ENCODE assay signal across 1 cellular context in genomic region chr1:145711213-145711651, GRCh38.
TF ChIP-seq lines count a peak whose summit lies in the region.

No MANE protein-coding gene starts in this region.

TF ChIP-seq in GM23338, 12 proteins besides CTCF, POLR2A, EP300 and RAD21 (continued from another document):
- TF ChIP-seq, protein P1, sequence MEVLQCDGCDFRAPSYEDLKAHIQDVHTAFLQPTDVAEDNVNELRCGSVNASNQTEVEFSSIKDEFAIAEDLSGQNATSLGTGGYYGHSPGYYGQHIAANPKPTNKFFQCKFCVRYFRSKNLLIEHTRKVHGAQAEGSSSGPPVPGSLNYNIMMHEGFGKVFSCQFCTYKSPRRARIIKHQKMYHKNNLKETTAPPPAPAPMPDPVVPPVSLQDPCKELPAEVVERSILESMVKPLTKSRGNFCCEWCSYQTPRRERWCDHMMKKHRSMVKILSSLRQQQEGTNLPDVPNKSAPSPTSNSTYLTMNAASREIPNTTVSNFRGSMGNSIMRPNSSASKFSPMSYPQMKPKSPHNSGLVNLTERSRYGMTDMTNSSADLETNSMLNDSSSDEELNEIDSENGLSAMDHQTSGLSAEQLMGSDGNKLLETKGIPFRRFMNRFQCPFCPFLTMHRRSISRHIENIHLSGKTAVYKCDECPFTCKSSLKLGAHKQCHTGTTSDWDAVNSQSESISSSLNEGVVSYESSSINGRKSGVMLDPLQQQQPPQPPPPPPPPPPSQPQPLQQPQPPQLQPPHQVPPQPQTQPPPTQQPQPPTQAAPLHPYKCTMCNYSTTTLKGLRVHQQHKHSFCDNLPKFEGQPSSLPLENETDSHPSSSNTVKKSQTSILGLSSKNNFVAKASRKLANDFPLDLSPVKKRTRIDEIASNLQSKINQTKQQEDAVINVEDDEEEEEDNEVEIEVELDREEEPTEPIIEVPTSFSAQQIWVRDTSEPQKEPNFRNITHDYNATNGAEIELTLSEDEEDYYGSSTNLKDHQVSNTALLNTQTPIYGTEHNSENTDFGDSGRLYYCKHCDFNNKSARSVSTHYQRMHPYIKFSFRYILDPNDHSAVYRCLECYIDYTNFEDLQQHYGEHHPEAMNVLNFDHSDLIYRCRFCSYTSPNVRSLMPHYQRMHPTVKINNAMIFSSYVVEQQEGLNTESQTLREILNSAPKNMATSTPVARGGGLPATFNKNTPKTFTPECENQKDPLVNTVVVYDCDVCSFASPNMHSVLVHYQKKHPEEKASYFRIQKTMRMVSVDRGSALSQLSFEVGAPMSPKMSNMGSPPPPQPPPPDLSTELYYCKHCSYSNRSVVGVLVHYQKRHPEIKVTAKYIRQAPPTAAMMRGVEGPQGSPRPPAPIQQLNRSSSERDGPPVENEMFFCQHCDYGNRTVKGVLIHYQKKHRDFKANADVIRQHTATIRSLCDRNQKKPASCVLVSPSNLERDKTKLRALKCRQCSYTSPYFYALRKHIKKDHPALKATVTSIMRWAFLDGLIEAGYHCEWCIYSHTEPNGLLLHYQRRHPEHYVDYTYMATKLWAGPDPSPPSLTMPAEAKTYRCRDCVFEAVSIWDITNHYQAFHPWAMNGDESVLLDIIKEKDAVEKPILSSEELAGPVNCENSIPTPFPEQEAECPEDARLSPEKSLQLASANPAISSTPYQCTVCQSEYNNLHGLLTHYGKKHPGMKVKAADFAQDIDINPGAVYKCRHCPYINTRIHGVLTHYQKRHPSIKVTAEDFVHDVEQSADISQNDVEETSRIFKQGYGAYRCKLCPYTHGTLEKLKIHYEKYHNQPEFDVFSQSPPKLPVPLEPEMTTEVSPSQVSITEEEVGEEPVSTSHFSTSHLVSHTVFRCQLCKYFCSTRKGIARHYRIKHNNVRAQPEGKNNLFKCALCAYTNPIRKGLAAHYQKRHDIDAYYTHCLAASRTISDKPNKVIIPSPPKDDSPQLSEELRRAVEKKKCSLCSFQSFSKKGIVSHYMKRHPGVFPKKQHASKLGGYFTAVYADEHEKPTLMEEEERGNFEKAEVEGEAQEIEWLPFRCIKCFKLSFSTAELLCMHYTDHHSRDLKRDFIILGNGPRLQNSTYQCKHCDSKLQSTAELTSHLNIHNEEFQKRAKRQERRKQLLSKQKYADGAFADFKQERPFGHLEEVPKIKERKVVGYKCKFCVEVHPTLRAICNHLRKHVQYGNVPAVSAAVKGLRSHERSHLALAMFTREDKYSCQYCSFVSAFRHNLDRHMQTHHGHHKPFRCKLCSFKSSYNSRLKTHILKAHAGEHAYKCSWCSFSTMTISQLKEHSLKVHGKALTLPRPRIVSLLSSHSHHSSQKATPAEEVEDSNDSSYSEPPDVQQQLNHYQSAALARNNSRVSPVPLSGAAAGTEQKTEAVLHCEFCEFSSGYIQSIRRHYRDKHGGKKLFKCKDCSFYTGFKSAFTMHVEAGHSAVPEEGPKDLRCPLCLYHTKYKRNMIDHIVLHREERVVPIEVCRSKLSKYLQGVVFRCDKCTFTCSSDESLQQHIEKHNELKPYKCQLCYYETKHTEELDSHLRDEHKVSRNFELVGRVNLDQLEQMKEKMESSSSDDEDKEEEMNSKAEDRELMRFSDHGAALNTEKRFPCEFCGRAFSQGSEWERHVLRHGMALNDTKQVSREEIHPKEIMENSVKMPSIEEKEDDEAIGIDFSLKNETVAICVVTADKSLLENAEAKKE (CRISPR knock-in tag; IDR thresholded peaks at IDR 0.05), result no peak
- no peak for TF ChIP-seq EZH2phosphoT487 (IDR thresholded peaks at IDR 0.05; ENCODE audit: unreplicated experiment)
- no peak for TF ChIP-seq ZNF114 (CRISPR knock-in tag; IDR thresholded peaks at IDR 0.05)
- TF ChIP-seq NANOG (IDR thresholded peaks at IDR 0.05; ENCODE audit: borderline replicate concordance), result no peak
- no peak for TF ChIP-seq CREB1 (CRISPR knock-in tag; IDR thresholded peaks at IDR 0.05; ENCODE audit: low read depth)
- no peak for TF ChIP-seq STAT1 (IDR thresholded peaks at IDR 0.05; ENCODE audit: unreplicated experiment)
- TF ChIP-seq, protein P2, sequence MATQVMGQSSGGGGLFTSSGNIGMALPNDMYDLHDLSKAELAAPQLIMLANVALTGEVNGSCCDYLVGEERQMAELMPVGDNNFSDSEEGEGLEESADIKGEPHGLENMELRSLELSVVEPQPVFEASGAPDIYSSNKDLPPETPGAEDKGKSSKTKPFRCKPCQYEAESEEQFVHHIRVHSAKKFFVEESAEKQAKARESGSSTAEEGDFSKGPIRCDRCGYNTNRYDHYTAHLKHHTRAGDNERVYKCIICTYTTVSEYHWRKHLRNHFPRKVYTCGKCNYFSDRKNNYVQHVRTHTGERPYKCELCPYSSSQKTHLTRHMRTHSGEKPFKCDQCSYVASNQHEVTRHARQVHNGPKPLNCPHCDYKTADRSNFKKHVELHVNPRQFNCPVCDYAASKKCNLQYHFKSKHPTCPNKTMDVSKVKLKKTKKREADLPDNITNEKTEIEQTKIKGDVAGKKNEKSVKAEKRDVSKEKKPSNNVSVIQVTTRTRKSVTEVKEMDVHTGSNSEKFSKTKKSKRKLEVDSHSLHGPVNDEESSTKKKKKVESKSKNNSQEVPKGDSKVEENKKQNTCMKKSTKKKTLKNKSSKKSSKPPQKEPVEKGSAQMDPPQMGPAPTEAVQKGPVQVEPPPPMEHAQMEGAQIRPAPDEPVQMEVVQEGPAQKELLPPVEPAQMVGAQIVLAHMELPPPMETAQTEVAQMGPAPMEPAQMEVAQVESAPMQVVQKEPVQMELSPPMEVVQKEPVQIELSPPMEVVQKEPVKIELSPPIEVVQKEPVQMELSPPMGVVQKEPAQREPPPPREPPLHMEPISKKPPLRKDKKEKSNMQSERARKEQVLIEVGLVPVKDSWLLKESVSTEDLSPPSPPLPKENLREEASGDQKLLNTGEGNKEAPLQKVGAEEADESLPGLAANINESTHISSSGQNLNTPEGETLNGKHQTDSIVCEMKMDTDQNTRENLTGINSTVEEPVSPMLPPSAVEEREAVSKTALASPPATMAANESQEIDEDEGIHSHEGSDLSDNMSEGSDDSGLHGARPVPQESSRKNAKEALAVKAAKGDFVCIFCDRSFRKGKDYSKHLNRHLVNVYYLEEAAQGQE (IDR thresholded peaks at IDR 0.05; ENCODE audit: unreplicated experiment), result no peak
- no peak for TF ChIP-seq EZH2 (IDR thresholded peaks at IDR 0.05; ENCODE audit: low read depth, unreplicated experiment)
- no peak for TF ChIP-seq POLR2AphosphoS5 (IDR thresholded peaks at IDR 0.05; ENCODE audit: low read depth)
- no peak for TF ChIP-seq ZNF331 (CRISPR knock-in tag; IDR thresholded peaks at IDR 0.05; ENCODE audit: low read depth)
- TF ChIP-seq JUNB (IDR thresholded peaks at IDR 0.05; ENCODE audit: unreplicated experiment), result no peak
TF ChIP-seq in GM23338: peak in this region for 0.
